In genomic region chr11:64263021-64263946, GRCh38 we compare ENCODE assay signal across 14 cellular contexts. TPM values are rescaled to one million over a fixed set of nuclear protein-coding genes. Genes with fewer than 3 reads are reported as not detected.
DNase-seq lines count a peak whose midpoint lies in the region; FAIRE-seq and TF ChIP-seq lines count a peak whose summit lies in the region.
"Had no signal": no experiment of that assay in that cellular context is flagged by ENCODE, and none has a peak within 500 bp of the region (broad histone marks: within the 10 kb centered on the region; RNA-seq: fewer than 3 reads in every experiment).

No MANE protein-coding gene starts in this region.

- H4K5ac ChIP-seq in H9 (ENCODE audit: insufficient read length, low read depth, low read length), result no peak overlapping the region

- no peaks in the 10 kb centered on the region for H3K9me3 ChIP-seq in H9 (ENCODE audit: control insufficient read depth, low read depth, low read length)
- H3K9me3 ChIP-seq in astrocyte (ENCODE audit: insufficient read depth, low read depth, low read length), result no peaks in the 10 kb centered on the region
- no peaks in the 10 kb centered on the region for H3K9me3 ChIP-seq in mesodermal cell (ENCODE audit: control insufficient read depth, low read length)
- H3K9me3 ChIP-seq: sigmoid colon had no signal

- H2BK15ac ChIP-seq in H9 (ENCODE audit: low read depth, low read length), result no peak overlapping the region

- H3K23ac ChIP-seq in H9 (ENCODE audit: insufficient read length, low read depth, low read length), result no peak overlapping the region

- no peak overlapping the region for H3K56ac ChIP-seq in H9 (ENCODE audit: insufficient read length, low read depth, low read length)

- H3K9ac ChIP-seq in H9 (ENCODE audit: extremely low read depth, insufficient read length, low read length), result no peak overlapping the region
- peak overlapping the region; percentile 47 for H3K9ac ChIP-seq in astrocyte (ENCODE audit: low read length)

- TF ChIP-seq CTCF in H9 (conservative IDR thresholded peaks at IDR 0.05) (peak; percentile 19; the same call in 1 of the 3 replicates), astrocyte (IDR thresholded peaks at IDR 0.05; ENCODE audit: insufficient read depth, low read depth, low read length) (no peak)

- no peak overlapping the region for H2BK5ac ChIP-seq in H9 (ENCODE audit: insufficient read length, low read length)

- H3K27me3 Mint-ChIP-seq in H9 (ENCODE audit: low read depth) (no peaks in the 10 kb centered on the region), astrocyte (ENCODE audit: low read depth, unreplicated experiment) (no peaks in the 10 kb centered on the region)
- no peaks in the 10 kb centered on the region for H3K27me3 Mint-ChIP-seq in activated CD4-positive, alpha-beta memory T cell treated with anti-CD3 and anti-CD28 coated beads, Interleukin-2, amount 10 ng/mL, durations not matched to agents 7 days and 5 days
- H3K27me3 Mint-ChIP-seq: activated CD4-positive, alpha-beta T cell treated with anti-CD3 and anti-CD28 coated beads, Interleukin-2, amount 10 ng/mL, durations not matched to agents 24 days and 14 days; CD4-positive, alpha-beta memory T cell; dendritic cell treated with granulocyte-macrophage colony-stimulating factor and Interleukin-4, amounts not matched to agents 40 ng/mL and 50 ng/mL, for 4 days; memory B cell had no signal

- peaks cover 20% of the 10 kb centered on the region for H3K36me3 ChIP-seq in astrocyte (ENCODE audit: insufficient read depth, low read length)
- peaks cover 91% of the 10 kb centered on the region for H3K36me3 ChIP-seq in mesodermal cell (ENCODE audit: control insufficient read depth, insufficient read depth, low read length)

- intact Hi-C loops in cardiac septum (cut with DNase I), result no loop called here

- H3K36me3 Mint-ChIP-seq in H9 (ENCODE audit: insufficient read depth in 1 of 3, low read depth in 3 of 3) (peaks cover 43 to 84% (median 67%) of the 10 kb centered on the region in 3 experiments), astrocyte (ENCODE audit: low read depth, unreplicated experiment) (peaks cover 24% of the 10 kb centered on the region)
- H3K36me3 Mint-ChIP-seq in activated CD4-positive, alpha-beta memory T cell treated with anti-CD3 and anti-CD28 coated beads, Interleukin-2, amount 10 ng/mL, durations not matched to agents 7 days and 5 days (ENCODE audit: low read depth), result peaks cover 21% of the 10 kb centered on the region

- H3K27me3 ChIP-seq in H9 (ENCODE audit: insufficient read depth, low read length) (no peaks in the 10 kb centered on the region), astrocyte (ENCODE audit: insufficient read depth, low read length) (no peaks in the 10 kb centered on the region)
- H3K27me3 ChIP-seq: sigmoid colon had no signal

- CTCF ChIA-PET in activated CD4-positive, alpha-beta memory T cell treated with anti-CD3 and anti-CD28 coated beads, Interleukin-2, amount 10 ng/mL, durations not matched to agents 7 days and 5 days (lab: Charles Lee), result interaction anchor here (3.3 kb wide), 1 partner anchor 12 kb away, joined by 16 read pairs; the partner anchor contains the start of gene PLCB3

- no peak overlapping the region for H2BK20ac ChIP-seq in H9 (ENCODE audit: low read depth, low read length, poor library complexity, severe bottlenecking)

- peak overlapping the region in 1 of 2 experiments; percentile 46; a peak in 2 of 5 replicates for H3K4me3 Mint-ChIP-seq in H9
- H3K4me3 Mint-ChIP-seq in astrocyte (ENCODE audit: unreplicated experiment), result peak overlapping the region; percentile 9
- H3K4me3 Mint-ChIP-seq in activated CD4-positive, alpha-beta memory T cell treated with anti-CD3 and anti-CD28 coated beads, Interleukin-2, amount 10 ng/mL, durations not matched to agents 7 days and 5 days, result no peak overlapping the region
- H3K4me3 Mint-ChIP-seq: activated CD4-positive, alpha-beta T cell treated with anti-CD3 and anti-CD28 coated beads, Interleukin-2, amount 10 ng/mL, durations not matched to agents 24 days and 14 days; dendritic cell treated with granulocyte-macrophage colony-stimulating factor and Interleukin-4, amounts not matched to agents 40 ng/mL and 50 ng/mL, for 4 days; memory B cell had no signal

- FAIRE-seq in astrocyte (lab: Jason Lieb, UNC), result no peak

- H3K14ac ChIP-seq in H9 (ENCODE audit: insufficient read depth, low read length), result no peak overlapping the region; the same call in 1 of the 2 replicates

- H3K18ac ChIP-seq in H9 (ENCODE audit: insufficient read length, low read depth, low read length), result no peak overlapping the region

- no peaks in the 10 kb centered on the region for H3K23me2 ChIP-seq in H9 (ENCODE audit: insufficient read length, low read depth, low read length, poor library complexity, severe bottlenecking)

- DNase-seq in H9 (peak; percentile 62), astrocyte (ENCODE audit: low read depth) (peak; percentile 61), ecto neural progenitor cell (ENCODE audit: low spot score) (no peak), cardiac septum (ENCODE audit: low spot score) (no peak)
- DNase-seq in activated CD4-positive, alpha-beta memory T cell treated with anti-CD3 and anti-CD28 coated beads, Interleukin-2, amount 10 ng/mL, durations not matched to agents 7 days and 5 days, result no peak
- DNase-seq: activated CD4-positive, alpha-beta T cell treated with anti-CD3 and anti-CD28 coated beads, Interleukin-2, amount 10 ng/mL, durations not matched to agents 24 days and 14 days; CD4-positive, alpha-beta memory T cell; head of caudate nucleus; NCI-H510A treated with DMSO at 0.1 percent for 48 hours; sigmoid colon had no signal

- H4K91ac ChIP-seq in H9 (ENCODE audit: insufficient read length, low read depth, low read length), result no peak overlapping the region

- H2BK120ac ChIP-seq in H9 (ENCODE audit: low read depth, low read length, poor library complexity, severe bottlenecking), result no peak overlapping the region

- H3K4me3 ChIP-seq in astrocyte (ENCODE audit: insufficient read depth, low read depth, low read length), result no peak overlapping the region
- H3K4me3 ChIP-seq in mesodermal cell (ENCODE audit: extremely low read depth, insufficient read depth, low read length, poor library complexity, severe bottlenecking), result no peak overlapping the region
- H3K4me3 ChIP-seq: sigmoid colon, SK-N-MC had no signal

- no peak overlapping the region for H2BK12ac ChIP-seq in H9 (ENCODE audit: insufficient read length, low read depth, low read length)

- no peak overlapping the region for H2AFZ ChIP-seq in H9 (ENCODE audit: low read length)
- H2AFZ ChIP-seq in astrocyte (ENCODE audit: low read depth, low read length), result no peak overlapping the region

- H3K9me3 Mint-ChIP-seq in H9, result no peaks in the 10 kb centered on the region
- peaks cover 2% of the 10 kb centered on the region for H3K9me3 Mint-ChIP-seq in astrocyte (ENCODE audit: unreplicated experiment)
- H3K9me3 Mint-ChIP-seq in activated CD4-positive, alpha-beta memory T cell treated with anti-CD3 and anti-CD28 coated beads, Interleukin-2, amount 10 ng/mL, durations not matched to agents 7 days and 5 days, result no peaks in the 10 kb centered on the region
- H3K9me3 Mint-ChIP-seq: activated CD4-positive, alpha-beta T cell treated with anti-CD3 and anti-CD28 coated beads, Interleukin-2, amount 10 ng/mL, durations not matched to agents 24 days and 14 days; CD4-positive, alpha-beta memory T cell; dendritic cell treated with granulocyte-macrophage colony-stimulating factor and Interleukin-4, amounts not matched to agents 40 ng/mL and 50 ng/mL, for 4 days; memory B cell had no signal

- no peak overlapping the region for H2AK5ac ChIP-seq in H9 (ENCODE audit: insufficient read length, low read length)

- no peaks in the 10 kb centered on the region for H4K20me1 ChIP-seq in H9 (ENCODE audit: control insufficient read depth, insufficient read depth, insufficient read length)
- peaks cover 34% of the 10 kb centered on the region for H4K20me1 ChIP-seq in astrocyte (ENCODE audit: insufficient read depth, low read length)

- no peaks in the 10 kb centered on the region for H3K79me2 ChIP-seq in H9 (ENCODE audit: insufficient read depth, low read length)
- no peaks in the 10 kb centered on the region for H3K79me2 ChIP-seq in astrocyte (ENCODE audit: insufficient read depth, low read length)

- H3K4me2 ChIP-seq in H9 (ENCODE audit: insufficient read depth, insufficient read length, low read length), result no peak overlapping the region
- H3K4me2 ChIP-seq in astrocyte (ENCODE audit: low read length), result peak overlapping the region; percentile 36

- peaks cover 5 to 12% of the 10 kb centered on the region in 2 experiments; a peak in 3 of 4 replicates for H3K4me1 Mint-ChIP-seq in H9
- peaks cover 14% of the 10 kb centered on the region for H3K4me1 Mint-ChIP-seq in astrocyte (ENCODE audit: low read depth, unreplicated experiment)
- peaks cover 17% of the 10 kb centered on the region for H3K4me1 Mint-ChIP-seq in activated CD4-positive, alpha-beta memory T cell treated with anti-CD3 and anti-CD28 coated beads, Interleukin-2, amount 10 ng/mL, durations not matched to agents 7 days and 5 days

- H3K4ac ChIP-seq in H9 (ENCODE audit: low read depth, low read length), result no peak overlapping the region

- WGBS in H9 (ENCODE audit: extremely low coverage, insufficient read length, low lambda C conversion rate), result no CpG with 5 or more reads among the region's 29 CpGs
- WGBS in mesodermal cell (ENCODE audit: insufficient coverage in 2 of 2), 2 experiments, result 81 to 83% methylated on average over 23 to 26 of the region's 29 CpGs

- H3K27ac ChIP-seq in H9 (ENCODE audit: insufficient read length, low read depth, low read length) (no peak overlapping the region), astrocyte (ENCODE audit: low read depth, low read length) (peak overlapping the region; percentile 34), mesodermal cell (ENCODE audit: low read depth, low read length, severe bottlenecking) (peak overlapping the region; percentile 83)
- H3K27ac ChIP-seq: sigmoid colon had no signal

- POLR2A ChIA-PET in activated CD4-positive, alpha-beta memory T cell treated with anti-CD3 and anti-CD28 coated beads, Interleukin-2, amount 10 ng/mL, durations not matched to agents 7 days and 5 days (lab: Charles Lee), result interaction anchor here (0.6 to 2.7 kb wide), 6 partner anchors 12 to 57 kb away, joined by 3 to 11 read pairs (median 4); partner anchors contain the start of genes BAD, FERMT3 and PLCB3

- no peaks in the 10 kb centered on the region for H3K4me1 ChIP-seq in H9 (ENCODE audit: insufficient read depth, low read length)
- peaks cover 21% of the 10 kb centered on the region for H3K4me1 ChIP-seq in astrocyte (ENCODE audit: insufficient read depth, low read length)
- peaks cover 32% of the 10 kb centered on the region for H3K4me1 ChIP-seq in mesodermal cell (ENCODE audit: control insufficient read depth, insufficient read depth, low read length, poor library complexity, severe bottlenecking)

- H3T11ph ChIP-seq in H9 (ENCODE audit: low read length), result no peak overlapping the region

- H3K79me1 ChIP-seq in H9 (ENCODE audit: insufficient read depth, low read depth, low read length, poor library complexity, severe bottlenecking), result no peaks in the 10 kb centered on the region

- no peak overlapping the region for H4K8ac ChIP-seq in H9 (replicated peaks; ENCODE audit: insufficient read length, low read depth, low read length)

- H3K27ac Mint-ChIP-seq in H9 (peak overlapping the region; percentile 31 to 77 (median 49); a peak in 3 of 7 replicates), astrocyte (ENCODE audit: unreplicated experiment) (peak overlapping the region; percentile 91)
- no peak overlapping the region for H3K27ac Mint-ChIP-seq in activated CD4-positive, alpha-beta memory T cell treated with anti-CD3 and anti-CD28 coated beads, Interleukin-2, amount 10 ng/mL, durations not matched to agents 7 days and 5 days
- H3K27ac Mint-ChIP-seq: activated CD4-positive, alpha-beta T cell treated with anti-CD3 and anti-CD28 coated beads, Interleukin-2, amount 10 ng/mL, durations not matched to agents 24 days and 14 days; dendritic cell treated with granulocyte-macrophage colony-stimulating factor and Interleukin-4, amounts not matched to agents 40 ng/mL and 50 ng/mL, for 4 days; memory B cell had no signal

RNA-seq across cellular contexts. Expression of gene PLCB3, which starts 12.0 kb away (rescaled TPM):
- total RNA-seq in H9 (2021) (79.3 and 80.2 TPM in 2 replicates), astrocyte (48.7 and 50.9 TPM in 2 replicates), cardiac septum (9.6 TPM)
- polyA plus RNA-seq in mesodermal cell (2013, experiment 1 of 2), result 31.8 TPM
- polyA plus RNA-seq in mesodermal cell (2013, experiment 2 of 2), result 29.5 TPM
- 10 to 100 TPM; 12.5 to 14.0 TPM for total RNA-seq in activated CD4-positive, alpha-beta memory T cell treated with anti-CD3 and anti-CD28 coated beads, Interleukin-2, amount 10 ng/mL, durations not matched to agents 7 days and 5 days

RNA-seq across cellular contexts. Expression of gene PPP1R14B, which starts 16.5 kb away (rescaled TPM):
- total RNA-seq in H9 (2021), result 358 and 363 TPM in 2 replicates
- total RNA-seq in astrocyte, result 338 and 370 TPM in 2 replicates
- 310 TPM for polyA plus RNA-seq in mesodermal cell (2013, experiment 1 of 2)
- 253 TPM for polyA plus RNA-seq in mesodermal cell (2013, experiment 2 of 2)
- 113 TPM for total RNA-seq in cardiac septum
- 100 to 1,000 TPM in 1 of 2 experiments, 10 to 100 TPM in 1; 96.9 to 105 TPM for total RNA-seq in activated CD4-positive, alpha-beta memory T cell treated with anti-CD3 and anti-CD28 coated beads, Interleukin-2, amount 10 ng/mL, durations not matched to agents 7 days and 5 days

RNA-seq across cellular contexts. Expression of gene BAD, which starts 21.2 kb away (rescaled TPM):
- total RNA-seq in H9 (2021), result 23.3 and 25.0 TPM in 2 replicates
- 43.6 and 46.6 TPM in 2 replicates for total RNA-seq in astrocyte
- polyA plus RNA-seq in mesodermal cell (2013, experiment 1 of 2), result 48.0 TPM
- polyA plus RNA-seq in mesodermal cell (2013, experiment 2 of 2), result 44.6 TPM
- total RNA-seq in cardiac septum, result 45.9 TPM
- total RNA-seq in activated CD4-positive, alpha-beta memory T cell treated with anti-CD3 and anti-CD28 coated beads, Interleukin-2, amount 10 ng/mL, durations not matched to agents 7 days and 5 days, result 10 to 100 TPM; 36.5 to 39.2 TPM

RNA-seq across cellular contexts. Expression of gene GPR137, which starts 22.4 kb away (rescaled TPM):
- total RNA-seq in H9 (2021), result 39.6 and 49.7 TPM in 2 replicates
- 46.8 and 48.5 TPM in 2 replicates for total RNA-seq in astrocyte
- 34.8 TPM for polyA plus RNA-seq in mesodermal cell (2013, experiment 1 of 2)
- 29.7 TPM for polyA plus RNA-seq in mesodermal cell (2013, experiment 2 of 2)
- total RNA-seq in cardiac septum, result 37.7 TPM
- total RNA-seq in activated CD4-positive, alpha-beta memory T cell treated with anti-CD3 and anti-CD28 coated beads, Interleukin-2, amount 10 ng/mL, durations not matched to agents 7 days and 5 days, result 10 to 100 TPM; 31.4 to 37.9 TPM

RNA-seq across cellular contexts. Expression of gene FKBP2, which starts 22.4 kb away (rescaled TPM):
- total RNA-seq in H9 (2021) (36.5 and 41.0 TPM in 2 replicates), astrocyte (41.5 and 45.6 TPM in 2 replicates), cardiac septum (57.8 TPM)
- polyA plus RNA-seq in mesodermal cell (2013, experiment 1 of 2), result 71.7 TPM
- 72.1 TPM for polyA plus RNA-seq in mesodermal cell (2013, experiment 2 of 2)
- total RNA-seq in activated CD4-positive, alpha-beta memory T cell treated with anti-CD3 and anti-CD28 coated beads, Interleukin-2, amount 10 ng/mL, durations not matched to agents 7 days and 5 days, result 10 to 100 TPM; 26.4 to 27.9 TPM

Comparison
In these comparisons a context has a peak if more than half of its experiments do, and no peak if none do; other contexts are left out.
1. DNase-seq: peak in H9 (single experiment) and astrocyte (single experiment); none in ecto neural progenitor cell (single experiment), cardiac septum (single experiment) and activated CD4-positive, alpha-beta memory T cell treated with anti-CD3 and anti-CD28 coated beads, Interleukin-2, amount 10 ng/mL, durations not matched to agents 7 days and 5 days (single experiment).